Comparison of ENCODE assay signal across 13 cellular contexts in genomic region chr7:50314778-50315177, GRCh38. TPM values are rescaled to one million over a fixed set of nuclear protein-coding genes. Genes with fewer than 3 reads are reported as not detected.
DNase-seq lines count a peak whose midpoint lies in the region; ATAC-seq and TF ChIP-seq lines count a peak whose summit lies in the region.
"Had no signal": no experiment of that assay in that cellular context is flagged by ENCODE, and none has a peak within 500 bp of the region (broad histone marks: within the 10 kb centered on the region; RNA-seq: fewer than 3 reads in every experiment).

No MANE protein-coding gene starts in this region.

- no peak overlapping the region for H2BK20ac ChIP-seq in H9 (ENCODE audit: low read depth, low read length, poor library complexity, severe bottlenecking)

- peaks cover 96% of the 10 kb centered on the region for H3K4me1 Mint-ChIP-seq in CD14-positive monocyte
- peaks cover 50 to 64% of the 10 kb centered on the region in 2 experiments for H3K4me1 Mint-ChIP-seq in H9
- peaks cover 80% of the 10 kb centered on the region for H3K4me1 Mint-ChIP-seq in activated naive CD8-positive, alpha-beta T cell treated with anti-CD3 and anti-CD28 coated beads for 36 hours
- peaks cover 0 to 96% (median 77%) of the 10 kb centered on the region in 7 donors for H3K4me1 Mint-ChIP-seq in naive thymus-derived CD4-positive, alpha-beta T cell

- DNase-seq in CD14-positive monocyte (ENCODE audit: low spot score), result no peak
- no peak for DNase-seq in H9
- no peak for DNase-seq in activated naive CD8-positive, alpha-beta T cell treated with anti-CD3 and anti-CD28 coated beads for 36 hours
- DNase-seq in naive thymus-derived CD4-positive, alpha-beta T cell, result no peak
- no peak for DNase-seq in NCI-H2029 (lab: John Stamatoyannopoulos, UW)
- DNase-seq in DMS79 (lab: John Stamatoyannopoulos, UW), result no peak
- no peak for DNase-seq in COLO829 (ENCODE audit: low spot score)
- DNase-seq in NCI-H1694 treated with DMSO at 0.1 percent for 48 hours (lab: John Stamatoyannopoulos, UW), result no peak
- DNase-seq: NCI-H1092 treated with DMSO at 0.1 percent for 48 hours, WERI-Rb-1 had no signal

- no peak overlapping the region for H2BK12ac ChIP-seq in H9 (ENCODE audit: insufficient read length, low read depth, low read length)

- H3T11ph ChIP-seq in H9 (ENCODE audit: low read length), result no peak overlapping the region

- H3K4me3 Mint-ChIP-seq in CD14-positive monocyte (no peak overlapping the region), H9 (peak overlapping the region in 1 of 2 experiments; percentile 69; a peak in 2 of 5 replicates)
- H3K4me3 Mint-ChIP-seq in activated naive CD8-positive, alpha-beta T cell treated with anti-CD3 and anti-CD28 coated beads for 36 hours, result peak overlapping the region; percentile 94
- H3K4me3 Mint-ChIP-seq in naive thymus-derived CD4-positive, alpha-beta T cell, result peak overlapping the region; percentile 91 to 100 (median 99)

- H3K27ac ChIP-seq in H9 (ENCODE audit: insufficient read length, low read depth, low read length), result no peak overlapping the region
- H3K27ac ChIP-seq in naive thymus-derived CD4-positive, alpha-beta T cell (ENCODE audit: low read depth, low read length), result peak overlapping the region; percentile 90
- H3K27ac ChIP-seq: WERI-Rb-1 had no signal

- no peak overlapping the region for H2BK5ac ChIP-seq in H9 (ENCODE audit: insufficient read length, low read length)

- peaks cover 21 to 41% of the 10 kb centered on the region in 2 donors for H3K36me3 Mint-ChIP-seq in CD14-positive monocyte
- no peaks in the 10 kb centered on the region; a peak in 1 of 7 replicates for H3K36me3 Mint-ChIP-seq in H9 (ENCODE audit: insufficient read depth in 1 of 3, low read depth in 3 of 3)
- H3K36me3 Mint-ChIP-seq in activated naive CD8-positive, alpha-beta T cell treated with anti-CD3 and anti-CD28 coated beads for 36 hours, result peaks cover 87% of the 10 kb centered on the region
- H3K36me3 Mint-ChIP-seq in naive thymus-derived CD4-positive, alpha-beta T cell, result peaks cover 4 to 77% (median 34%) of the 10 kb centered on the region in 5 donors

- H3K4me3 ChIP-seq in naive thymus-derived CD4-positive, alpha-beta T cell (ENCODE audit: low read length), result peak overlapping the region; percentile 73

- no peak overlapping the region for H3K9ac ChIP-seq in H9 (ENCODE audit: extremely low read depth, insufficient read length, low read length)

- TF ChIP-seq CTCF in CD14-positive monocyte (IDR thresholded peaks at IDR 0.05) (no peak), H9 (conservative IDR thresholded peaks at IDR 0.05) (no peak)

- H3K36me3 ChIP-seq in naive thymus-derived CD4-positive, alpha-beta T cell (ENCODE audit: control insufficient read depth in 2 of 3, insufficient read depth in 3 of 3, low read length in 3 of 3), result peaks cover 0 to 7% (median 6%) of the 10 kb centered on the region in 3 experiments
- H3K36me3 ChIP-seq: WERI-Rb-1 had no signal

- H3K4ac ChIP-seq in H9 (ENCODE audit: low read depth, low read length), result no peak overlapping the region

- H2BK15ac ChIP-seq in H9 (ENCODE audit: low read depth, low read length), result no peak overlapping the region

- H3K27me3 Mint-ChIP-seq in CD14-positive monocyte (ENCODE audit: low read depth in 3 of 3) (peaks cover 0 to 1% (median 0%) of the 10 kb centered on the region in 3 donors), H9 (ENCODE audit: low read depth) (peaks cover 3% of the 10 kb centered on the region; the same call in 1 of the 2 replicates)
- H3K27me3 Mint-ChIP-seq in activated naive CD8-positive, alpha-beta T cell treated with anti-CD3 and anti-CD28 coated beads for 36 hours, result no peaks in the 10 kb centered on the region
- no peaks in the 10 kb centered on the region for H3K27me3 Mint-ChIP-seq in naive thymus-derived CD4-positive, alpha-beta T cell

- POLR2A ChIA-PET in naive thymus-derived CD4-positive, alpha-beta T cell (lab: Charles Lee), result interaction anchor here (0.7 to 44.3 kb wide), 8 partner anchors 2 to 218 kb away, joined by 3 to 2368 read pairs (median 545); partner anchors contain the start of gene IKZF1

- no peak for ATAC-seq in naive thymus-derived CD4-positive, alpha-beta T cell
- ATAC-seq: Right ventricle myocardium inferior had no signal

- peaks cover 6% of the 10 kb centered on the region; the same call in 1 of the 2 replicates for H3K4me1 ChIP-seq in H9 (ENCODE audit: insufficient read depth, low read length)
- peaks cover 73 to 89% of the 10 kb centered on the region in 2 donors for H3K4me1 ChIP-seq in naive thymus-derived CD4-positive, alpha-beta T cell (ENCODE audit: control insufficient read depth in 2 of 2, insufficient read depth in 2 of 2, low read length in 2 of 2)

- H3K27ac Mint-ChIP-seq in CD14-positive monocyte, result peak overlapping the region; percentile 37 to 85 (median 76)
- no peak overlapping the region; a peak in 1 of 7 replicates for H3K27ac Mint-ChIP-seq in H9
- H3K27ac Mint-ChIP-seq in activated naive CD8-positive, alpha-beta T cell treated with anti-CD3 and anti-CD28 coated beads for 36 hours, result peak overlapping the region; percentile 97
- H3K27ac Mint-ChIP-seq in naive thymus-derived CD4-positive, alpha-beta T cell, result peak overlapping the region in 6 of 9 donors; percentile 97 to 100 (median 99)

- no peak overlapping the region for H2BK120ac ChIP-seq in H9 (ENCODE audit: low read depth, low read length, poor library complexity, severe bottlenecking)

- H3K79me1 ChIP-seq in H9 (ENCODE audit: insufficient read depth, low read depth, low read length, poor library complexity, severe bottlenecking), result no peaks in the 10 kb centered on the region

- no peaks in the 10 kb centered on the region for H3K9me3 ChIP-seq in H9 (ENCODE audit: control insufficient read depth, low read depth, low read length)
- H3K9me3 ChIP-seq in naive thymus-derived CD4-positive, alpha-beta T cell (ENCODE audit: control insufficient read depth in 2 of 3, low read length in 3 of 3), result no peaks in the 10 kb centered on the region

- no peak overlapping the region for H3K56ac ChIP-seq in H9 (ENCODE audit: insufficient read length, low read depth, low read length)

- H4K8ac ChIP-seq in H9 (replicated peaks; ENCODE audit: insufficient read length, low read depth, low read length), result no peak overlapping the region

- no peak overlapping the region for H2AK5ac ChIP-seq in H9 (ENCODE audit: insufficient read length, low read length)

- CTCF ChIA-PET in naive thymus-derived CD4-positive, alpha-beta T cell (lab: Charles Lee), result interaction anchor here (0.6 to 13.1 kb wide), 9 partner anchors 8 to 108 kb away, joined by 3 to 210 read pairs (median 7); partner anchors contain the start of gene IKZF1

- H2AFZ ChIP-seq in H9 (ENCODE audit: low read length), result no peak overlapping the region

- no peak overlapping the region for H3K23ac ChIP-seq in H9 (ENCODE audit: insufficient read length, low read depth, low read length)

- H3K4me2 ChIP-seq in H9 (ENCODE audit: insufficient read depth, insufficient read length, low read length), result no peak overlapping the region

- H3K23me2 ChIP-seq in H9 (ENCODE audit: insufficient read length, low read depth, low read length, poor library complexity, severe bottlenecking), result no peaks in the 10 kb centered on the region

- no peak overlapping the region for H3K18ac ChIP-seq in H9 (ENCODE audit: insufficient read length, low read depth, low read length)

- no peaks in the 10 kb centered on the region for H4K20me1 ChIP-seq in H9 (ENCODE audit: control insufficient read depth, insufficient read depth, insufficient read length)

- H3K27me3 ChIP-seq in H9 (ENCODE audit: insufficient read depth, low read length), result no peaks in the 10 kb centered on the region
- no peaks in the 10 kb centered on the region for H3K27me3 ChIP-seq in naive thymus-derived CD4-positive, alpha-beta T cell (ENCODE audit: control insufficient read depth in 2 of 2, insufficient read depth in 2 of 2, low read length in 2 of 2)

- H4K5ac ChIP-seq in H9 (ENCODE audit: insufficient read length, low read depth, low read length), result no peak overlapping the region

- WGBS in H9 (ENCODE audit: extremely low coverage, insufficient read length, low lambda C conversion rate), result no CpG with 5 or more reads among the region's 8 CpGs

- intact Hi-C loops in CD14-positive monocyte (cut with micrococcal nuclease), result loop anchor here in 1 of 2 donors (5.0 kb wide), 2 partner anchors 43 to 107 kb away; no protein-coding TSS in a partner anchor
- intact Hi-C loops in naive thymus-derived CD4-positive, alpha-beta T cell (cut with micrococcal nuclease), result loop anchor here in 1 of 2 donors (5.0 kb wide), 1 partner anchor 222 kb away; the partner anchor contains the start of gene ZPBP

- H3K14ac ChIP-seq in H9 (ENCODE audit: insufficient read depth, low read length), result peak overlapping the region; percentile 51; the same call in 1 of the 2 replicates

- H3K79me2 ChIP-seq in H9 (ENCODE audit: insufficient read depth, low read length), result no peaks in the 10 kb centered on the region

- H3K9me3 Mint-ChIP-seq in CD14-positive monocyte (no peaks in the 10 kb centered on the region), H9 (no peaks in the 10 kb centered on the region; a peak in 1 of 5 replicates)
- H3K9me3 Mint-ChIP-seq in activated naive CD8-positive, alpha-beta T cell treated with anti-CD3 and anti-CD28 coated beads for 36 hours, result no peaks in the 10 kb centered on the region
- peaks cover 0 to 5% (median 0%) of the 10 kb centered on the region in 11 donors for H3K9me3 Mint-ChIP-seq in naive thymus-derived CD4-positive, alpha-beta T cell

- no peak overlapping the region for H4K91ac ChIP-seq in H9 (ENCODE audit: insufficient read length, low read depth, low read length)

RNA-seq across cellular contexts. Expression of gene IKZF1, which starts 10.3 kb away (rescaled TPM):
- polyA plus RNA-seq in CD14-positive monocyte, result 10 to 100 TPM; 38.4 to 80.2 TPM
- 0.48 and 0.98 TPM in 2 replicates for total RNA-seq in H9 (2021)
- 100 to 1,000 TPM; 220 to 225 TPM for total RNA-seq in activated naive CD8-positive, alpha-beta T cell treated with anti-CD3 and anti-CD28 coated beads for 36 hours
- total RNA-seq in naive thymus-derived CD4-positive, alpha-beta T cell, result 100 to 1,000 TPM; 388 to 548 (median 463) TPM
- polyA plus RNA-seq in naive thymus-derived CD4-positive, alpha-beta T cell, result 100 to 1,000 TPM; 258 to 318 TPM
- total RNA-seq: HT-29 had no signal
- polyA plus RNA-seq: BJ had no signal

Comparison
In these comparisons a context has a peak if more than half of its experiments do, and no peak if none do; other contexts are left out.
1. H3K27ac Mint-ChIP-seq: peak in CD14-positive monocyte (7 of 7), activated naive CD8-positive, alpha-beta T cell treated with anti-CD3 and anti-CD28 coated beads for 36 hours (single experiment) and naive thymus-derived CD4-positive, alpha-beta T cell (6 of 9); none in H9 (0 of 3).
2. H3K4me3 Mint-ChIP-seq: peak in activated naive CD8-positive, alpha-beta T cell treated with anti-CD3 and anti-CD28 coated beads for 36 hours (single experiment) and naive thymus-derived CD4-positive, alpha-beta T cell (10 of 10); none in CD14-positive monocyte (0 of 2).
3. RNA of gene IKZF1, which starts 10.3 kb away (total RNA-seq): 388 to 548 TPM in naive thymus-derived CD4-positive, alpha-beta T cell and 220 to 225 TPM in activated naive CD8-positive, alpha-beta T cell treated with anti-CD3 and anti-CD28 coated beads for 36 hours; 0.48 to 0.98 TPM in H9; every median in the first group is over 100 times any median in the second.